15 cellular contexts compared by ENCODE assay signal in genomic region chr17:21008516-21008915, GRCh38. TPM values are rescaled to one million over a fixed set of nuclear protein-coding genes. Genes with fewer than 3 reads are reported as not detected.
DNase-seq lines count a peak whose midpoint lies in the region; ATAC-seq and TF ChIP-seq lines count a peak whose summit lies in the region.
"Had no signal": no experiment of that assay in that cellular context is flagged by ENCODE, and none has a peak within 500 bp of the region (broad histone marks: within the 10 kb centered on the region; RNA-seq: fewer than 3 reads in every experiment).

No MANE protein-coding gene starts in this region.

- no peaks in the 10 kb centered on the region for H3K27me3 Mint-ChIP-seq in stimulated activated naive CD8-positive, alpha-beta T cell treated with anti-CD3 and anti-CD28 coated beads, Interleukin-15, Interleukin-2, amounts not matched to agents 100 ng/mL and 50 ng/mL, for 24 hours

- no peaks in the 10 kb centered on the region for H3K27me3 ChIP-seq in psoas muscle (ENCODE audit: insufficient read depth in 3 of 3, low read length in 2 of 3)

- intact Hi-C loops in psoas muscle (cut with DNase I) = loop anchor here in 1 of 2 donors (10.0 kb wide), 1 partner anchor 386 kb away; no protein-coding TSS in a partner anchor

- WGBS in psoas muscle, 3 donors = 82 to 87% (median 84%) methylated on average over 10 of the region's 10 CpGs

- peak overlapping the region; percentile 52 for H3K27ac Mint-ChIP-seq in stimulated activated naive CD8-positive, alpha-beta T cell treated with anti-CD3 and anti-CD28 coated beads, Interleukin-15, Interleukin-2, amounts not matched to agents 100 ng/mL and 50 ng/mL, for 24 hours
- no peak overlapping the region for H3K27ac Mint-ChIP-seq in stimulated activated effector memory CD8-positive, alpha-beta T cell treated with anti-CD3 and anti-CD28 coated beads, Interleukin-12 subunit alpha, Interleukin-12 subunit beta, amount 100 ng/mL, for 72 hours

- H3K4me3 Mint-ChIP-seq in stimulated activated naive CD8-positive, alpha-beta T cell treated with anti-CD3 and anti-CD28 coated beads, Interleukin-15, Interleukin-2, amounts not matched to agents 100 ng/mL and 50 ng/mL, for 24 hours = no peak overlapping the region
- no peak overlapping the region for H3K4me3 Mint-ChIP-seq in stimulated activated effector memory CD8-positive, alpha-beta T cell treated with anti-CD3 and anti-CD28 coated beads, Interleukin-12 subunit alpha, Interleukin-12 subunit beta, amount 100 ng/mL, for 72 hours

- no peaks in the 10 kb centered on the region for H3K4me1 Mint-ChIP-seq in stimulated activated naive CD8-positive, alpha-beta T cell treated with anti-CD3 and anti-CD28 coated beads, Interleukin-15, Interleukin-2, amounts not matched to agents 100 ng/mL and 50 ng/mL, for 24 hours (ENCODE audit: low read depth)
- peaks cover 6% of the 10 kb centered on the region for H3K4me1 Mint-ChIP-seq in stimulated activated effector memory CD8-positive, alpha-beta T cell treated with anti-CD3 and anti-CD28 coated beads, Interleukin-12 subunit alpha, Interleukin-12 subunit beta, amount 100 ng/mL, for 72 hours

- no peaks in the 10 kb centered on the region for H3K9me3 Mint-ChIP-seq in stimulated activated naive CD8-positive, alpha-beta T cell treated with anti-CD3 and anti-CD28 coated beads, Interleukin-15, Interleukin-2, amounts not matched to agents 100 ng/mL and 50 ng/mL, for 24 hours
- H3K9me3 Mint-ChIP-seq in stimulated activated effector memory CD8-positive, alpha-beta T cell treated with anti-CD3 and anti-CD28 coated beads, Interleukin-12 subunit alpha, Interleukin-12 subunit beta, amount 100 ng/mL, for 72 hours = no peaks in the 10 kb centered on the region

- no peak overlapping the region for H3K4me3 ChIP-seq in psoas muscle

- H3K36me3 ChIP-seq in psoas muscle (ENCODE audit: insufficient read depth in 1 of 2, low read depth in 1 of 2) = peaks cover 25 to 100% of the 10 kb centered on the region in 2 donors

- no peak for DNase-seq in stimulated activated naive CD8-positive, alpha-beta T cell treated with anti-CD3 and anti-CD28 coated beads, Interleukin-15, Interleukin-2, amounts not matched to agents 100 U/mL and 50 U/mL, for 24 hours
- DNase-seq in psoas muscle (peak; percentile 1 to 15), DMS 273 treated with DMSO at 0.1 percent for 48 hours (lab: John Stamatoyannopoulos, UW) (no peak)
- DNase-seq in stimulated activated CD4-positive, alpha-beta T cell treated with anti-CD3 and anti-CD28 coated beads, Interleukin-4, amount 100 ng/mL, for 24 hours = no peak
- DNase-seq in stimulated activated effector memory CD8-positive, alpha-beta T cell treated with anti-CD3 and anti-CD28 coated beads, Interleukin-12 subunit alpha, Interleukin-12 subunit beta, amount 100 ng/mL, for 72 hours (ENCODE audit: low spot score in 2 of 2) = no peak
- DNase-seq: EL, NCI-H1048, NCI-H146, NCI-H2081 treated with DMSO at 0.1 percent for 48 hours, NCI-H524 had no signal

- no peaks in the 10 kb centered on the region for H3K9me3 ChIP-seq in psoas muscle

- no peak for TF ChIP-seq CTCF in psoas muscle (IDR thresholded peaks at IDR 0.05)

- H3K27ac ChIP-seq in cingulate gyrus (ENCODE audit: low read depth, low read length) (peak overlapping the region; percentile 97), psoas muscle (no peak overlapping the region)
- H3K27ac ChIP-seq: KMS-11 had no signal

- H3K36me3 Mint-ChIP-seq in stimulated activated naive CD8-positive, alpha-beta T cell treated with anti-CD3 and anti-CD28 coated beads, Interleukin-15, Interleukin-2, amounts not matched to agents 100 ng/mL and 50 ng/mL, for 24 hours (ENCODE audit: low read depth) = peaks cover 86% of the 10 kb centered on the region
- H3K36me3 Mint-ChIP-seq in stimulated activated effector memory CD8-positive, alpha-beta T cell treated with anti-CD3 and anti-CD28 coated beads, Interleukin-12 subunit alpha, Interleukin-12 subunit beta, amount 100 ng/mL, for 72 hours = peaks cover 100% of the 10 kb centered on the region

- ATAC-seq in stimulated activated naive CD8-positive, alpha-beta T cell treated with anti-CD3 and anti-CD28 coated beads, Interleukin-15, Interleukin-2, amounts not matched to agents 100 U/mL and 50 U/mL, for 24 hours = no peak
- ATAC-seq in psoas muscle = no peak
- ATAC-seq in stimulated activated effector memory CD8-positive, alpha-beta T cell treated with anti-CD3 and anti-CD28 coated beads, Interleukin-12 subunit alpha, Interleukin-12 subunit beta, amount 100 ng/mL, for 72 hours = no peak
- ATAC-seq: Panc1, Right ventricle myocardium inferior had no signal

- peaks cover 3% of the 10 kb centered on the region for H3K4me1 ChIP-seq in psoas muscle

RNA-seq across cellular contexts. Expression of gene USP22, which starts 34.3 kb away (rescaled TPM):
- total RNA-seq in psoas muscle = 100 to 1,000 TPM; 150 to 287 (median 183) TPM
- polyA plus RNA-seq in psoas muscle = 10 to 100 TPM; 46.4 to 80.5 (median 76.5) TPM

Comparison
In these comparisons a context has a peak if more than half of its experiments do, and no peak if none do; other contexts are left out.
1. DNase-seq: peak in psoas muscle (2 of 2); none in stimulated activated naive CD8-positive, alpha-beta T cell treated with anti-CD3 and anti-CD28 coated beads, Interleukin-15, Interleukin-2, amounts not matched to agents 100 U/mL and 50 U/mL, for 24 hours (single experiment), stimulated activated CD4-positive, alpha-beta T cell treated with anti-CD3 and anti-CD28 coated beads, Interleukin-4, amount 100 ng/mL, for 24 hours (single experiment), stimulated activated effector memory CD8-positive, alpha-beta T cell treated with anti-CD3 and anti-CD28 coated beads, Interleukin-12 subunit alpha, Interleukin-12 subunit beta, amount 100 ng/mL, for 72 hours (0 of 2) and DMS 273 treated with DMSO at 0.1 percent for 48 hours (single experiment).